Comparison of ENCODE assay signal across 11 cellular contexts in the genomic region with DNA sequence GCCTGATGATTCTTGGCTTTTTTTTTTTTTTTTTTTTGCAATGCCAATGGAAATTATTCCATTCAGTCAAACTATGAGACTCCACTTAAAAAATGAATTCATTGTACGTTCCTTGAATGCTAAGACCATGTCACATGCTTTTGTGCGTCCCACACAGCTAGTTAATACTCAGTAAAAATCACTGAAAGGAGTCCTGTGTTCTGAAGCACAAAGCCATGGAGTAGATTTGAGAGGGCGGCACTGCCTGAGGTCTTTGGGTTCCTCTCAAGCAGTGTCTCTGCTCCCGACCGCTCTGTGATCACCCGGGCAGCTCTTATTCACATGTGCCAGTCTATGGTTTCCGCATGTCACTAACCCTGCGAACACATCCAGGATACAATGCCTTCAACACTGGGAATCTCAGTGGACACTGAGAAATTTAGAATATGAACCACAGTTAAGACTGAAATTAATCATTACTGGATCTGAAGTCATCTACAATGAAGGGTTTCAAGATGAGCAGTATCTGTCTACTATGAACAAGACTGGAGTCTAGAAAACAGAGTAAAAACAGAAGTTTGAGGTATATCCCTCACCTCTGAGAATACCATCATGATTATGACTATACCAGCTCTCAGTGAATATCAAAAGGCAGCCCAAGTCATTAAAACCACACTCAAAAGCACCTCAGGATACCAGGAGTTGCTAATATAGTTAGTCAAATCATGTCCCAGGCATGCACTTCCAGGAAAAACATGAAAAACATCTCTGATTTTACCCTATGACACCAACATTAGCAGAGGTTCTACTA.
DNase-seq lines count a peak whose midpoint lies in the region; ATAC-seq and TF ChIP-seq lines count a peak whose summit lies in the region.
"Had no signal": no experiment of that assay in that cellular context is flagged by ENCODE, and none has a peak within 500 bp of the region (broad histone marks: within the 10 kb centered on the region; RNA-seq: fewer than 3 reads in every experiment).

No MANE protein-coding gene starts in this region.

- H3K27ac Mint-ChIP-seq in activated CD4-positive, alpha-beta T cell treated with anti-CD3 and anti-CD28 coated beads, Interleukin-2, amount 10 ng/mL, durations not matched to agents 7 days and 5 days = no peak overlapping the region
- H3K27ac Mint-ChIP-seq in T-helper 17 cell = no peak overlapping the region

- peak; percentile 15 to 27 for DNase-seq in activated CD4-positive, alpha-beta T cell treated with anti-CD3 and anti-CD28 coated beads, Interleukin-2, amount 50 U/mL, for 48 hours
- DNase-seq in activated CD4-positive, alpha-beta T cell treated with anti-CD3 and anti-CD28 coated beads, Interleukin-2, amount 10 ng/mL, durations not matched to agents 7 days and 5 days = no peak
- peak; percentile 45 for DNase-seq in stimulated activated CD8-positive, alpha-beta memory T cell treated with anti-CD3 and anti-CD28 coated beads, Interleukin-4, amount 100 ng/mL, for 48 hours
- DNase-seq in uterus = no peak
- DNase-seq in T-helper 17 cell = no peak
- no peak for DNase-seq in DMS79 (lab: John Stamatoyannopoulos, UW)
- DNase-seq: NCI-H1417 treated with DMSO at 0.1 percent for 48 hours, SW 1271 had no signal

- no peaks in the 10 kb centered on the region for H3K9me3 Mint-ChIP-seq in activated CD4-positive, alpha-beta T cell treated with anti-CD3 and anti-CD28 coated beads, Interleukin-2, amount 10 ng/mL, durations not matched to agents 7 days and 5 days

- CTCF ChIA-PET in activated CD4-positive, alpha-beta T cell treated with anti-CD3 and anti-CD28 coated beads, Interleukin-2, amount 10 ng/mL, durations not matched to agents 7 days and 5 days (lab: Charles Lee) = interaction anchor here (0.5 to 1.3 kb wide), 4 partner anchors 12 to 399 kb away, joined by 3 to 4 read pairs (median 3); no protein-coding TSS in a partner anchor

- no peaks in the 10 kb centered on the region for H3K36me3 Mint-ChIP-seq in activated CD4-positive, alpha-beta T cell treated with anti-CD3 and anti-CD28 coated beads, Interleukin-2, amount 10 ng/mL, durations not matched to agents 7 days and 5 days (ENCODE audit: low read depth)
- peaks cover 3% of the 10 kb centered on the region for H3K36me3 Mint-ChIP-seq in T-helper 17 cell (ENCODE audit: low read depth)

- no peak for TF ChIP-seq POLR2A in uterus (IDR thresholded peaks at IDR 0.05)

- H3K4me1 Mint-ChIP-seq in activated CD4-positive, alpha-beta T cell treated with anti-CD3 and anti-CD28 coated beads, Interleukin-2, amount 10 ng/mL, durations not matched to agents 7 days and 5 days = peaks cover 36% of the 10 kb centered on the region
- peaks cover 11% of the 10 kb centered on the region for H3K4me1 Mint-ChIP-seq in T-helper 17 cell

- no peaks in the 10 kb centered on the region for H3K4me1 ChIP-seq in uterus

- POLR2A ChIA-PET in activated CD4-positive, alpha-beta T cell treated with anti-CD3 and anti-CD28 coated beads, Interleukin-2, amount 10 ng/mL, durations not matched to agents 7 days and 5 days (lab: Charles Lee) = interaction anchor here (0.6 kb wide), 1 partner anchor 122 kb away, joined by 4 read pairs; no protein-coding TSS in a partner anchor

- no peak overlapping the region for H3K4me3 Mint-ChIP-seq in activated CD4-positive, alpha-beta T cell treated with anti-CD3 and anti-CD28 coated beads, Interleukin-2, amount 10 ng/mL, durations not matched to agents 7 days and 5 days
- no peak overlapping the region for H3K4me3 Mint-ChIP-seq in T-helper 17 cell

- H3K4me3 ChIP-seq in uterus = no peak overlapping the region
- H3K4me3 ChIP-seq: A549 had no signal

- H3K27me3 Mint-ChIP-seq in activated CD4-positive, alpha-beta T cell treated with anti-CD3 and anti-CD28 coated beads, Interleukin-2, amount 10 ng/mL, durations not matched to agents 7 days and 5 days = peaks cover 5% of the 10 kb centered on the region
- H3K27me3 Mint-ChIP-seq in T-helper 17 cell = peaks cover 21% of the 10 kb centered on the region

- no peak overlapping the region for H3K27ac ChIP-seq in uterus
- H3K27ac ChIP-seq: A549 had no signal

- H3K36me3 ChIP-seq in uterus = no peaks in the 10 kb centered on the region

- intact Hi-C loops in uterus (cut with DNase I; ENCODE audit: low total_unique reads) = no loop called here

- H3K9me3 ChIP-seq in uterus (no peaks in the 10 kb centered on the region), T-helper 17 cell (ENCODE audit: control insufficient read depth, low read length, poor library complexity, severe bottlenecking) (no peaks in the 10 kb centered on the region)
- H3K9me3 ChIP-seq: A549 had no signal

- no peak for TF ChIP-seq CTCF in uterus (IDR thresholded peaks at IDR 0.05)

- ATAC-seq in GM21717 (IDR thresholded peaks at IDR 0.05; ENCODE audit: unreplicated experiment) (peak; percentile 97), HG03442 (IDR thresholded peaks at IDR 0.05; ENCODE audit: unreplicated experiment) (peak; percentile 98), T-helper 17 cell (no peak)
- ATAC-seq: A549 had no signal

- H3K27me3 ChIP-seq in uterus = no peaks in the 10 kb centered on the region

Comparison
In these comparisons a context has a peak if more than half of its experiments do, and no peak if none do; other contexts are left out.
1. DNase-seq: peak in activated CD4-positive, alpha-beta T cell treated with anti-CD3 and anti-CD28 coated beads, Interleukin-2, amount 50 U/mL, for 48 hours (2 of 2) and stimulated activated CD8-positive, alpha-beta memory T cell treated with anti-CD3 and anti-CD28 coated beads, Interleukin-4, amount 100 ng/mL, for 48 hours (single experiment); none in activated CD4-positive, alpha-beta T cell treated with anti-CD3 and anti-CD28 coated beads, Interleukin-2, amount 10 ng/mL, durations not matched to agents 7 days and 5 days (single experiment), uterus (0 of 2), T-helper 17 cell (0 of 3) and DMS79 (single experiment).